Comparison of ENCODE assay signal across 8 cellular contexts in the genomic region with DNA sequence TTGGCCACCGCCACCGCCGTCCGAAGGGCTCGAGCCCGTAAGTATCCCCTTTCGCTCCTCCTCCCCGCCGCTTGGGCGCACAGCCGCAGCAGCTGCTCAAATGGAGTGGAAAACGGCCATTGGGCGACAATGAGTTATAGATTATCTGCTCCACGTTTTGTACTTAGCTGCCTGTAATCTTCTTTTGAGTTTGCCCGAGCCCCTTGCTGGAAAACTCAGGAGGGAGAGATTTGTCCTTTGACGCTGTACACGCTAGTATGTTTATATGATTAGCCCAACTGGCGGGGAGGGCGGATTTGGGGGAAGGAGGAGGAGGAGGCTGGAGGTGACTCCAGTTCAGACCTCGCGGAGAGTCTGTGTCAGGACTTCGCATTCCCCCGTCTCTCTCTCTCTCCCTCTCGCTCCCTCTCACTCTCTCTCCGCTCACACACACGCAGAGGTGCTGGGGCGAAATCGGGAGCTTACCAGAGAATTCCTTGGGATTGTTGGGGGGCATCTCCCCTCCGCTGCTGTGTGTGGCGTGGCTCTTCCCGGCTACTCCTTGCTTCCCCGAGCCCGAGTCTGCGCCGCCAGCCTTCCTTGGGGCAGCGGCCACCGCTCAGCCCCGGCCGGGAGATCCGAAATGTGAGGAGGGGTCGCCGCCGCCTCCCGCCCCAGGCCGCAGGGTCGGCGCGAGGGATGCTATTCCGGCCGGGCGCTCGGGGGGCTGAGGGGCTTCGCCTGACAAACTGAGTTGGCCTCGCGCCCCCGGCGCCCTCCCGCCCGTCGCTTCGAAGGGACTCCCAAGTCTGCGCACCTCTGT. TPM values are rescaled to one million over a fixed set of nuclear protein-coding genes. Genes with fewer than 3 reads are reported as not detected.
DNase-seq lines count a peak whose midpoint lies in the region; ATAC-seq and TF ChIP-seq lines count a peak whose summit lies in the region.

No MANE protein-coding gene starts in this region.

- H3K27ac Mint-ChIP-seq in activated CD4-positive, alpha-beta T cell treated with anti-CD3 and anti-CD28 coated beads, Interleukin-2, amount 10 ng/mL, durations not matched to agents 7 days and 5 days = no peak overlapping the region

- H3K27ac ChIP-seq in body of pancreas = peak overlapping the region; percentile 84 to 98 (median 90)
- no peak overlapping the region for H3K27ac ChIP-seq in iPS DF 6.9 (ENCODE audit: low read length)

- peaks cover 30% of the 10 kb centered on the region for H3K4me1 ChIP-seq in body of pancreas
- H3K4me1 ChIP-seq in iPS DF 6.9 (ENCODE audit: control insufficient read depth, insufficient read depth, low read length) = no peaks in the 10 kb centered on the region

- H3K4me3 ChIP-seq in body of pancreas (peak overlapping the region; percentile 91 to 96), iPS DF 6.9 (ENCODE audit: low read length) (peak overlapping the region; percentile 90), retinal pigment epithelial cell (ENCODE audit: low read length) (peak overlapping the region; percentile 87)

- CTCF ChIA-PET in activated CD4-positive, alpha-beta T cell treated with anti-CD3 and anti-CD28 coated beads, Interleukin-2, amount 10 ng/mL, durations not matched to agents 7 days and 5 days (lab: Charles Lee) = no interaction called here

- H3K4me3 Mint-ChIP-seq in activated CD4-positive, alpha-beta T cell treated with anti-CD3 and anti-CD28 coated beads, Interleukin-2, amount 10 ng/mL, durations not matched to agents 7 days and 5 days = no peak overlapping the region

- TF ChIP-seq CTCF in body of pancreas (IDR thresholded peaks at IDR 0.05) (peak in 3 of 7 experiments; percentile 4 to 14 (median 8)), retinal pigment epithelial cell (conservative IDR thresholded peaks at IDR 0.05; ENCODE audit: low read depth, low read length) (no peak)

- ATAC-seq in HG03139 (IDR thresholded peaks at IDR 0.05; ENCODE audit: unreplicated experiment) = peak; percentile 52
- ATAC-seq in body of pancreas = peak; percentile 82

- H3K27me3 ChIP-seq in body of pancreas (no peaks in the 10 kb centered on the region), iPS DF 6.9 (ENCODE audit: control insufficient read depth, insufficient read depth, low read length) (no peaks in the 10 kb centered on the region)

- DNase-seq in GM04504 (ENCODE audit: low read depth) (peak; percentile 71), NCI-H526 (lab: John Stamatoyannopoulos, UW) (peak; percentile 59 to 79), body of pancreas (peak; percentile 64 to 85 (median 82)), iPS DF 6.9 (ENCODE audit: low read depth, low spot score) (peak; percentile 72), retinal pigment epithelial cell (ENCODE audit: low read depth) (peak; percentile 75), middle frontal gyrus (ENCODE audit: extremely low spot score, low spot score) (no peak)
- DNase-seq in activated CD4-positive, alpha-beta T cell treated with anti-CD3 and anti-CD28 coated beads, Interleukin-2, amount 10 ng/mL, durations not matched to agents 7 days and 5 days = no peak

- peaks cover 4% of the 10 kb centered on the region for H3K4me1 Mint-ChIP-seq in activated CD4-positive, alpha-beta T cell treated with anti-CD3 and anti-CD28 coated beads, Interleukin-2, amount 10 ng/mL, durations not matched to agents 7 days and 5 days

- intact Hi-C loops in body of pancreas (cut with DNase I) = no loop called here

- POLR2A ChIA-PET in activated CD4-positive, alpha-beta T cell treated with anti-CD3 and anti-CD28 coated beads, Interleukin-2, amount 10 ng/mL, durations not matched to agents 7 days and 5 days (lab: Charles Lee) = no interaction called here

- H3K9me3 ChIP-seq in body of pancreas (no peaks in the 10 kb centered on the region), iPS DF 6.9 (ENCODE audit: control insufficient read depth, insufficient read depth, low read length) (no peaks in the 10 kb centered on the region)

- peak; percentile 31 to 80 (median 70) for TF ChIP-seq POLR2A in body of pancreas (IDR thresholded peaks at IDR 0.05)

- H3K36me3 Mint-ChIP-seq in activated CD4-positive, alpha-beta T cell treated with anti-CD3 and anti-CD28 coated beads, Interleukin-2, amount 10 ng/mL, durations not matched to agents 7 days and 5 days (ENCODE audit: low read depth) = no peaks in the 10 kb centered on the region

- peaks cover 53% of the 10 kb centered on the region for H3K27me3 Mint-ChIP-seq in activated CD4-positive, alpha-beta T cell treated with anti-CD3 and anti-CD28 coated beads, Interleukin-2, amount 10 ng/mL, durations not matched to agents 7 days and 5 days

- no peaks in the 10 kb centered on the region for H3K36me3 ChIP-seq in body of pancreas (replicated peaks in 1 of 2; ENCODE audit: insufficient read depth in 1 of 2, low read depth in 2 of 2)
- no peaks in the 10 kb centered on the region for H3K36me3 ChIP-seq in iPS DF 6.9 (ENCODE audit: control insufficient read depth, insufficient read depth, low read length)

- 0 to 1% methylated on average over 37 to 61 of the region's 62 CpGs for WGBS in body of pancreas, 2 donors
- no CpG with 5 or more reads among the region's 62 CpGs for WGBS in iPS DF 6.9 (ENCODE audit: insufficient coverage, insufficient read length)

- no peaks in the 10 kb centered on the region for H3K9me3 Mint-ChIP-seq in activated CD4-positive, alpha-beta T cell treated with anti-CD3 and anti-CD28 coated beads, Interleukin-2, amount 10 ng/mL, durations not matched to agents 7 days and 5 days

RNA-seq across cellular contexts. Expression of gene ADGRL2, which starts 0.5 kb away (rescaled TPM):
- 10 to 100 TPM; 11.5 to 25.7 TPM for total RNA-seq in body of pancreas
- total RNA-seq in activated CD4-positive, alpha-beta T cell treated with anti-CD3 and anti-CD28 coated beads, Interleukin-2, amount 10 ng/mL, durations not matched to agents 7 days and 5 days = not detected

Comparison
In these comparisons a context has a peak if more than half of its experiments do, and no peak if none do; other contexts are left out.
1. DNase-seq: peak in GM04504 (single experiment), NCI-H526 (2 of 2), body of pancreas (4 of 4), iPS DF 6.9 (single experiment) and retinal pigment epithelial cell (single experiment); none in middle frontal gyrus (single experiment) and activated CD4-positive, alpha-beta T cell treated with anti-CD3 and anti-CD28 coated beads, Interleukin-2, amount 10 ng/mL, durations not matched to agents 7 days and 5 days (single experiment).
2. RNA of gene ADGRL2, which starts 0.5 kb away (total RNA-seq): 11.5 to 25.7 TPM in body of pancreas; not detected in activated CD4-positive, alpha-beta T cell treated with anti-CD3 and anti-CD28 coated beads, Interleukin-2, amount 10 ng/mL, durations not matched to agents 7 days and 5 days; every median in the first group is over 10 times any median in the second.
3. Peak in every context shown above with its lines, with median percentiles within 50 percentile points of each other: H3K4me3 ChIP-seq.